In the genomic region with DNA sequence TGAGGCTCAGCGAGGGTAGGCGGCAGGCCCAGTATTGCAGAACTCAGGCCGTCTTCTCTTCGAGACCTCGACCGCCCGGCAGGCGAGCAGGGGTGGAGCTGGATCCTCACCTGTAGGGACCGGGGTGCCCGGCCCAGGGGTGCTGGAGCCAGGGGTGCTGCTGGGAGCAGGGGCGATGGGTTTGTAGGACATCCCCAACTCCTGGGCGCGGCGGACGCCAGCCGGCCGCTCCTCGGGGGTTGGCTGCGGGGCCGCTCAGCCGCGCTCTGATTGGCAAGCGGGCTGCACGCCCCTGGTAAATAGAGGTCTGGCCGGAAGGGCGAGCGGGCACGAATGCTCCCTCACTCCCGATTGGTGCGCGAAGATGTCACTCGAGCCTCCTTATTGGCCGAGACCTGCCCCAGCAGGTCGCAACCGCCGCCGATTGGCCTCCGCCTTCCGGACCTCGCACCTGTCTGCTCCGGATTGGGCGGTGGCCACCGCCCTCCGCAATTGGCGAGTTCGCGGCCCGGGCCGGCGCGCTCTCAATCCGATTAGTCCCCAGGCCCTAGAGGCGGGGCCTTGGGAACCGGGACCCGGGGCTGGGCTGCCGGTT, we compare ENCODE assay signal across 1 cellular context.
TF ChIP-seq lines count a peak whose summit lies in the region.

A gene with protein sequence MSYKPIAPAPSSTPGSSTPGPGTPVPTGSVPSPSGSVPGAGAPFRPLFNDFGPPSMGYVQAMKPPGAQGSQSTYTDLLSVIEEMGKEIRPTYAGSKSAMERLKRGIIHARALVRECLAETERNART (minus strand): TSS at position 272 of the 595 bp plus-strand sequence. CDS start 80 bp downstream, at position 192.

TF ChIP-seq in HepG2, 621 proteins besides CTCF, POLR2A, EP300 and RAD21 (continued from another document and continues in another):
- TF ChIP-seq, protein P1, sequence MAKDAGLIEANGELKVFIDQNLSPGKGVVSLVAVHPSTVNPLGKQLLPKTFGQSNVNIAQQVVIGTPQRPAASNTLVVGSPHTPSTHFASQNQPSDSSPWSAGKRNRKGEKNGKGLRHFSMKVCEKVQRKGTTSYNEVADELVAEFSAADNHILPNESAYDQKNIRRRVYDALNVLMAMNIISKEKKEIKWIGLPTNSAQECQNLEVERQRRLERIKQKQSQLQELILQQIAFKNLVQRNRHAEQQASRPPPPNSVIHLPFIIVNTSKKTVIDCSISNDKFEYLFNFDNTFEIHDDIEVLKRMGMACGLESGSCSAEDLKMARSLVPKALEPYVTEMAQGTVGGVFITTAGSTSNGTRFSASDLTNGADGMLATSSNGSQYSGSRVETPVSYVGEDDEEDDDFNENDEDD (CRISPR knock-in tag; IDR thresholded peaks at IDR 0.05; ENCODE audit: borderline replicate concordance) = peak; percentile 87; the same call in 1 of the 2 replicates
- TF ChIP-seq, protein P2, sequence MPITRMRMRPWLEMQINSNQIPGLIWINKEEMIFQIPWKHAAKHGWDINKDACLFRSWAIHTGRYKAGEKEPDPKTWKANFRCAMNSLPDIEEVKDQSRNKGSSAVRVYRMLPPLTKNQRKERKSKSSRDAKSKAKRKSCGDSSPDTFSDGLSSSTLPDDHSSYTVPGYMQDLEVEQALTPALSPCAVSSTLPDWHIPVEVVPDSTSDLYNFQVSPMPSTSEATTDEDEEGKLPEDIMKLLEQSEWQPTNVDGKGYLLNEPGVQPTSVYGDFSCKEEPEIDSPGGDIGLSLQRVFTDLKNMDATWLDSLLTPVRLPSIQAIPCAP (CRISPR knock-in tag; IDR thresholded peaks at IDR 0.05; ENCODE audit: low read depth) = no peak
- TF ChIP-seq, protein P3, sequence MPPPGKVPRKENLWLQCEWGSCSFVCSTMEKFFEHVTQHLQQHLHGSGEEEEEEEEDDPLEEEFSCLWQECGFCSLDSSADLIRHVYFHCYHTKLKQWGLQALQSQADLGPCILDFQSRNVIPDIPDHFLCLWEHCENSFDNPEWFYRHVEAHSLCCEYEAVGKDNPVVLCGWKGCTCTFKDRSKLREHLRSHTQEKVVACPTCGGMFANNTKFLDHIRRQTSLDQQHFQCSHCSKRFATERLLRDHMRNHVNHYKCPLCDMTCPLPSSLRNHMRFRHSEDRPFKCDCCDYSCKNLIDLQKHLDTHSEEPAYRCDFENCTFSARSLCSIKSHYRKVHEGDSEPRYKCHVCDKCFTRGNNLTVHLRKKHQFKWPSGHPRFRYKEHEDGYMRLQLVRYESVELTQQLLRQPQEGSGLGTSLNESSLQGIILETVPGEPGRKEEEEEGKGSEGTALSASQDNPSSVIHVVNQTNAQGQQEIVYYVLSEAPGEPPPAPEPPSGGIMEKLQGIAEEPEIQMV (CRISPR knock-in tag; IDR thresholded peaks at IDR 0.05; ENCODE audit: low read depth) = 0 out of 2 replicates have a peak, but pooled peaks have one; percentile 35
- no peak for TF ChIP-seq ZNF337 (CRISPR knock-in tag; IDR thresholded peaks at IDR 0.05; ENCODE audit: borderline replicate concordance, low read depth)
- TF ChIP-seq MEIS1 (CRISPR knock-in tag; IDR thresholded peaks at IDR 0.05; ENCODE audit: borderline replicate concordance) = 0 out of 2 replicates have a peak, but pooled peaks have one; percentile 19
- TF ChIP-seq HES4 (CRISPR knock-in tag; IDR thresholded peaks at IDR 0.05; ENCODE audit: borderline replicate concordance) = peak; percentile 63; the same call in 1 of the 2 replicates
- no peak for TF ChIP-seq KAT7 (CRISPR knock-in tag; IDR thresholded peaks at IDR 0.05; ENCODE audit: borderline replicate concordance)
- peak; percentile 72 for TF ChIP-seq CBX1 (IDR thresholded peaks at IDR 0.05; ENCODE audit: low read depth)
- TF ChIP-seq CREM (IDR thresholded peaks at IDR 0.05) = no peak
- TF ChIP-seq CREM (CRISPR knock-in tag; IDR thresholded peaks at IDR 0.05) = no peak
- no peak for TF ChIP-seq ZBTB8A (CRISPR knock-in tag; IDR thresholded peaks at IDR 0.05; ENCODE audit: borderline replicate concordance, low read depth)
- TF ChIP-seq, protein P4, sequence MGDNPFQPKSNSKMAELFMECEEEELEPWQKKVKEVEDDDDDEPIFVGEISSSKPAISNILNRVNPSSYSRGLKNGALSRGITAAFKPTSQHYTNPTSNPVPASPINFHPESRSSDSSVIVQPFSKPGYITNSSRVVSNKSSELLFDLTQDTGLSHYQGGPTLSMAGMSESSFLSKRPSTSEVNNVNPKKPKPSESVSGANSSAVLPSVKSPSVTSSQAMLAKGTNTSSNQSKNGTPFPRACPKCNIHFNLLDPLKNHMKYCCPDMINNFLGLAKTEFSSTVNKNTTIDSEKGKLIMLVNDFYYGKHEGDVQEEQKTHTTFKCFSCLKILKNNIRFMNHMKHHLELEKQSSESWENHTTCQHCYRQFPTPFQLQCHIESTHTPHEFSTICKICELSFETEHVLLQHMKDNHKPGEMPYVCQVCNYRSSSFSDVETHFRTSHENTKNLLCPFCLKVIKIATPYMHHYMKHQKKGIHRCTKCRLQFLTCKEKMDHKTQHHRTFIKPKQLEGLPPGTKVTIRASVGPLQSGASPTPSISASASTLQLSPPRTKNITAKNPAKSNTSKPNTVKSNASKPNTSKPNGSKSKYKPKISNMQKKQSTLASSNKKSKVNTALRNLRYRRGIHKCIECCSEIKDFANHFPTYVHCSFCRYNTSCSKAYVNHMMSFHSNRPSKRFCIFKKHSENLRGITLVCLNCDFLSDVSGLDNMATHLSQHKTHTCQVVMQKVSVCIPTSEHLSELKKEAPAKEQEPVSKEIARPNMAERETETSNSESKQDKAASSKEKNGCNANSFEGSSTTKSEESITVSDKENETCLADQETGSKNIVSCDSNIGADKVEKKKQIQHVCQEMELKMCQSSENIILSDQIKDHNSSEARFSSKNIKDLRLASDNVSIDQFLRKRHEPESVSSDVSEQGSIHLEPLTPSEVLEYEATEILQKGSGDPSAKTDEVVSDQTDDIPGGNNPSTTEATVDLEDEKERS (CRISPR knock-in tag; IDR thresholded peaks at IDR 0.05) = 0 out of 2 replicates have a peak, but pooled peaks have one; percentile 20
- peak; percentile 78; the same call in 1 of the 2 replicates for TF ChIP-seq ZNF709 (CRISPR knock-in tag; IDR thresholded peaks at IDR 0.05)
- TF ChIP-seq SRSF1 (optimal IDR thresholded peaks at IDR 0.05; ENCODE audit: low read depth, low read length) = no peak
- TF ChIP-seq HOXA3 (CRISPR knock-in tag; IDR thresholded peaks at IDR 0.05) = no peak
- peak; percentile 41; the same call in 1 of the 2 replicates for TF ChIP-seq ZNF546 (CRISPR knock-in tag; conservative IDR thresholded peaks at IDR 0.05)
- TF ChIP-seq, protein P5, sequence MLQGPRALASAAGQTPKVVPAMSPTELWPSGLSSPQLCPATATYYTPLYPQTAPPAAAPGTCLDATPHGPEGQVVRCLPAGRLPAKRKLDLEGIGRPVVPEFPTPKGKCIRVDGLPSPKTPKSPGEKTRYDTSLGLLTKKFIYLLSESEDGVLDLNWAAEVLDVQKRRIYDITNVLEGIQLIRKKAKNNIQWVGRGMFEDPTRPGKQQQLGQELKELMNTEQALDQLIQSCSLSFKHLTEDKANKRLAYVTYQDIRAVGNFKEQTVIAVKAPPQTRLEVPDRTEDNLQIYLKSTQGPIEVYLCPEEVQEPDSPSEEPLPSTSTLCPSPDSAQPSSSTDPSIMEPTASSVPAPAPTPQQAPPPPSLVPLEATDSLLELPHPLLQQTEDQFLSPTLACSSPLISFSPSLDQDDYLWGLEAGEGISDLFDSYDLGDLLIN (CRISPR knock-in tag; IDR thresholded peaks at IDR 0.05; ENCODE audit: borderline replicate concordance) = no peak
- 0 out of 2 replicates have a peak, but pooled peaks have one; percentile 11 for TF ChIP-seq HNF4A (CRISPR knock-in tag; IDR thresholded peaks at IDR 0.05)
- TF ChIP-seq ZNF577 (CRISPR knock-in tag; IDR thresholded peaks at IDR 0.05; ENCODE audit: borderline replicate concordance, low read depth) = no peak
- peak; percentile 83; the same call in 1 of the 2 replicates for TF ChIP-seq THAP11 (CRISPR knock-in tag; IDR thresholded peaks at IDR 0.05)
- no peak for TF ChIP-seq ZNF10 (CRISPR knock-in tag; IDR thresholded peaks at IDR 0.05; ENCODE audit: borderline replicate concordance, low read depth)
- peak; percentile 70 for TF ChIP-seq TBX2 (CRISPR knock-in tag; IDR thresholded peaks at IDR 0.05; ENCODE audit: borderline replicate concordance)
- peak; percentile 67; the same call in 2 of the 3 replicates for TF ChIP-seq MXI1 (IDR thresholded peaks at IDR 0.05; ENCODE audit: borderline replicate concordance, low read depth, low read length)
- TF ChIP-seq KLF11 (CRISPR knock-in tag; IDR thresholded peaks at IDR 0.05) = no peak
- peak; percentile 98 for TF ChIP-seq SP2 (CRISPR knock-in tag; IDR thresholded peaks at IDR 0.05)
- TF ChIP-seq KLF15 (CRISPR knock-in tag; IDR thresholded peaks at IDR 0.05; ENCODE audit: borderline replicate concordance) = peak; percentile 96; the same call in 1 of the 2 replicates
- peak; percentile 4; the same call in 1 of the 2 replicates for TF ChIP-seq BHLHE40 (IDR thresholded peaks at IDR 0.05; ENCODE audit: low read length)
- peak; percentile 93 for TF ChIP-seq GABPB1 (CRISPR knock-in tag; IDR thresholded peaks at IDR 0.05)
- TF ChIP-seq HOXA7 (CRISPR knock-in tag; IDR thresholded peaks at IDR 0.05) = no peak
- TF ChIP-seq AGO2 (optimal IDR thresholded peaks at IDR 0.05; ENCODE audit: low read depth, low read length) = peak; percentile 54
- TF ChIP-seq, protein P6, sequence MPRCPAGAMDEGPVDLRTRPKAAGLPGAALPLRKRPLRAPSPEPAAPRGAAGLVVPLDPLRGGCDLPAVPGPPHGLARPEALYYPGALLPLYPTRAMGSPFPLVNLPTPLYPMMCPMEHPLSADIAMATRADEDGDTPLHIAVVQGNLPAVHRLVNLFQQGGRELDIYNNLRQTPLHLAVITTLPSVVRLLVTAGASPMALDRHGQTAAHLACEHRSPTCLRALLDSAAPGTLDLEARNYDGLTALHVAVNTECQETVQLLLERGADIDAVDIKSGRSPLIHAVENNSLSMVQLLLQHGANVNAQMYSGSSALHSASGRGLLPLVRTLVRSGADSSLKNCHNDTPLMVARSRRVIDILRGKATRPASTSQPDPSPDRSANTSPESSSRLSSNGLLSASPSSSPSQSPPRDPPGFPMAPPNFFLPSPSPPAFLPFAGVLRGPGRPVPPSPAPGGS (CRISPR knock-in tag; IDR thresholded peaks at IDR 0.05) = no peak; the same call in 1 of the 2 replicates
- TF ChIP-seq, protein P7, sequence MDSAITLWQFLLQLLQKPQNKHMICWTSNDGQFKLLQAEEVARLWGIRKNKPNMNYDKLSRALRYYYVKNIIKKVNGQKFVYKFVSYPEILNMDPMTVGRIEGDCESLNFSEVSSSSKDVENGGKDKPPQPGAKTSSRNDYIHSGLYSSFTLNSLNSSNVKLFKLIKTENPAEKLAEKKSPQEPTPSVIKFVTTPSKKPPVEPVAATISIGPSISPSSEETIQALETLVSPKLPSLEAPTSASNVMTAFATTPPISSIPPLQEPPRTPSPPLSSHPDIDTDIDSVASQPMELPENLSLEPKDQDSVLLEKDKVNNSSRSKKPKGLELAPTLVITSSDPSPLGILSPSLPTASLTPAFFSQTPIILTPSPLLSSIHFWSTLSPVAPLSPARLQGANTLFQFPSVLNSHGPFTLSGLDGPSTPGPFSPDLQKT (CRISPR knock-in tag; IDR thresholded peaks at IDR 0.05; ENCODE audit: borderline replicate concordance) = 0 out of 2 replicates have a peak, but pooled peaks have one; percentile 34
- TF ChIP-seq SIN3A (IDR thresholded peaks at IDR 0.05; ENCODE audit: borderline replicate concordance, low read depth, low read length) = peak; percentile 79; the same call in 1 of the 2 replicates
- peak; percentile 64; the same call in 1 of the 2 replicates for TF ChIP-seq ZNF790 (CRISPR knock-in tag; IDR thresholded peaks at IDR 0.05; ENCODE audit: borderline replicate concordance)
- TF ChIP-seq GABPA (IDR thresholded peaks at IDR 0.05; ENCODE audit: low read depth, low read length) = no peak
- TF ChIP-seq GABPA (CRISPR knock-in tag; IDR thresholded peaks at IDR 0.05; ENCODE audit: low read depth) = peak; percentile 85
- TF ChIP-seq ZNF552 (CRISPR knock-in tag; IDR thresholded peaks at IDR 0.05; ENCODE audit: borderline replicate concordance) = 0 out of 2 replicates have a peak, but pooled peaks have one; percentile 50
- 0 out of 2 replicates have a peak, but pooled peaks have one; percentile 10 for TF ChIP-seq FOXA3 (CRISPR knock-in tag; IDR thresholded peaks at IDR 0.05)
- TF ChIP-seq, protein P8, sequence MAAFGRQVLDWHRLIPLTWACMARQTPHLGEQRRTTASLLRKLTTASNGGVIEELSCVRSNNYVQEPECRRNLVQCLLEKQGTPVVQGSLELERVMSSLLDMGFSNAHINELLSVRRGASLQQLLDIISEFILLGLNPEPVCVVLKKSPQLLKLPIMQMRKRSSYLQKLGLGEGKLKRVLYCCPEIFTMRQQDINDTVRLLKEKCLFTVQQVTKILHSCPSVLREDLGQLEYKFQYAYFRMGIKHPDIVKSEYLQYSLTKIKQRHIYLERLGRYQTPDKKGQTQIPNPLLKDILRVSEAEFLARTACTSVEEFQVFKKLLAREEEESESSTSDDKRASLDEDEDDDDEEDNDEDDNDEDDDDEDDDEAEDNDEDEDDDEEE (CRISPR knock-in tag; IDR thresholded peaks at IDR 0.05) = peak; percentile 88; the same call in 1 of the 2 replicates
- no peak for TF ChIP-seq RXRB (CRISPR knock-in tag; IDR thresholded peaks at IDR 0.05; ENCODE audit: borderline replicate concordance)
- TF ChIP-seq PHF20 (CRISPR knock-in tag; IDR thresholded peaks at IDR 0.05) = peak; percentile 70
- TF ChIP-seq NCOA2 (CRISPR knock-in tag; IDR thresholded peaks at IDR 0.05) = no peak
- peak; percentile 84 for TF ChIP-seq RBM39 (IDR thresholded peaks at IDR 0.05; ENCODE audit: low read depth, low read length, poor library complexity, severe bottlenecking)
- TF ChIP-seq NRL (CRISPR knock-in tag; IDR thresholded peaks at IDR 0.05; ENCODE audit: borderline replicate concordance) = 0 out of 2 replicates have a peak, but pooled peaks have one; percentile 0
- no peak for TF ChIP-seq NFIB (CRISPR knock-in tag; IDR thresholded peaks at IDR 0.05; ENCODE audit: borderline replicate concordance)
- TF ChIP-seq, protein P9, sequence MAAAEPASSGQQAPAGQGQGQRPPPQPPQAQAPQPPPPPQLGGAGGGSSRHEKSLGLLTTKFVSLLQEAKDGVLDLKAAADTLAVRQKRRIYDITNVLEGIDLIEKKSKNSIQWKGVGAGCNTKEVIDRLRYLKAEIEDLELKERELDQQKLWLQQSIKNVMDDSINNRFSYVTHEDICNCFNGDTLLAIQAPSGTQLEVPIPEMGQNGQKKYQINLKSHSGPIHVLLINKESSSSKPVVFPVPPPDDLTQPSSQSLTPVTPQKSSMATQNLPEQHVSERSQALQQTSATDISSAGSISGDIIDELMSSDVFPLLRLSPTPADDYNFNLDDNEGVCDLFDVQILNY (CRISPR knock-in tag; conservative IDR thresholded peaks at IDR 0.05) = peak; percentile 88
- no peak for TF ChIP-seq ZNF124 (CRISPR knock-in tag; IDR thresholded peaks at IDR 0.05)
- no peak; the same call in 1 of the 2 replicates for TF ChIP-seq SPEN (CRISPR knock-in tag; IDR thresholded peaks at IDR 0.05; ENCODE audit: low read depth)
- peak; percentile 71 for TF ChIP-seq ZNF34 (CRISPR knock-in tag; IDR thresholded peaks at IDR 0.05; ENCODE audit: borderline replicate concordance)
- TF ChIP-seq SAP130 (CRISPR knock-in tag; IDR thresholded peaks at IDR 0.05; ENCODE audit: low read depth) = peak; percentile 49
- no peak for TF ChIP-seq HNRNPL (IDR thresholded peaks at IDR 0.05; ENCODE audit: low read depth, low read length)
- no peak for TF ChIP-seq REPIN1 (CRISPR knock-in tag; IDR thresholded peaks at IDR 0.05; ENCODE audit: borderline replicate concordance, low read depth)
- TF ChIP-seq ZBTB3 (CRISPR knock-in tag; IDR thresholded peaks at IDR 0.05; ENCODE audit: borderline replicate concordance, low read depth) = no peak
- no peak for TF ChIP-seq ZNF3 (CRISPR knock-in tag; IDR thresholded peaks at IDR 0.05)
- peak; percentile 83; the same call in 1 of the 2 replicates for TF ChIP-seq ZMYM2 (CRISPR knock-in tag; IDR thresholded peaks at IDR 0.05)
